Comparison of ENCODE assay signal across 8 cellular contexts in genomic region chr5:79255786-79256557, GRCh38. TPM values are rescaled to one million over a fixed set of nuclear protein-coding genes. Genes with fewer than 3 reads are reported as not detected.
DNase-seq lines count a peak whose midpoint lies in the region; ATAC-seq, FAIRE-seq and TF ChIP-seq lines count a peak whose summit lies in the region.
"Had no signal": no experiment of that assay in that cellular context is flagged by ENCODE, and none has a peak within 500 bp of the region (broad histone marks: within the 10 kb centered on the region; RNA-seq: fewer than 3 reads in every experiment).

No MANE protein-coding gene starts in this region.

- H3K4me3 Mint-ChIP-seq in natural killer cell treated with Interleukin-12 subunit alpha and Interleukin-12 subunit beta and Interleukin-15 and Interleukin-18, amount 100 ng/mL, for 72 hours: no peak overlapping the region

- H3K27me3 ChIP-seq in bronchial epithelial cell (ENCODE audit: control insufficient read depth, insufficient read depth, low read length): no peaks in the 10 kb centered on the region

- ATAC-seq in GM18868 (IDR thresholded peaks at IDR 0.05; ENCODE audit: unreplicated experiment) (peak; percentile 84), GM18520 (IDR thresholded peaks at IDR 0.05; ENCODE audit: unreplicated experiment) (no peak)
- peak; percentile 53 to 62 for ATAC-seq in natural killer cell treated with Interleukin-12 subunit alpha and Interleukin-12 subunit beta and Interleukin-15 and Interleukin-18, amount 100 ng/mL, for 72 hours

- H3K4me1 Mint-ChIP-seq in natural killer cell treated with Interleukin-12 subunit alpha and Interleukin-12 subunit beta and Interleukin-15 and Interleukin-18, amount 100 ng/mL, for 72 hours (ENCODE audit: low read depth in 2 of 2): peaks cover 27 to 30% of the 10 kb centered on the region in 2 donors

- H3K27me3 Mint-ChIP-seq in natural killer cell treated with Interleukin-12 subunit alpha and Interleukin-12 subunit beta and Interleukin-15 and Interleukin-18, amount 100 ng/mL, for 72 hours: no peaks in the 10 kb centered on the region

- peak overlapping the region in 1 of 2 donors; percentile 25 for H3K27ac Mint-ChIP-seq in natural killer cell treated with Interleukin-12 subunit alpha and Interleukin-12 subunit beta and Interleukin-15 and Interleukin-18, amount 100 ng/mL, for 72 hours

- no peaks in the 10 kb centered on the region for H3K9me3 Mint-ChIP-seq in natural killer cell treated with Interleukin-12 subunit alpha and Interleukin-12 subunit beta and Interleukin-15 and Interleukin-18, amount 100 ng/mL, for 72 hours

- TF ChIP-seq CTCF in bronchial epithelial cell (IDR thresholded peaks at IDR 0.05; ENCODE audit: insufficient read depth, low read length, severe bottlenecking): peak; percentile 83

- no peak overlapping the region for H3K4me3 ChIP-seq in bronchial epithelial cell (ENCODE audit: low read depth, low read length)

- FAIRE-seq in bronchial epithelial cell (lab: Jason Lieb, UNC): no peak
- FAIRE-seq: TTC549 had no signal

- H3K36me3 Mint-ChIP-seq in natural killer cell treated with Interleukin-12 subunit alpha and Interleukin-12 subunit beta and Interleukin-15 and Interleukin-18, amount 100 ng/mL, for 72 hours: no peaks in the 10 kb centered on the region

- DNase-seq in DMS53 treated with DMSO at 0.1 percent for 48 hours (lab: John Stamatoyannopoulos, UW; ENCODE audit: unreplicated experiment) (peak; percentile 58), HT-29 (ENCODE audit: low spot score) (peak; percentile 68), bronchial epithelial cell (ENCODE audit: low read depth) (peak; percentile 54), NCI-H2107 treated with DMSO at 0.1 percent for 48 hours (lab: John Stamatoyannopoulos, UW; ENCODE audit: unreplicated experiment) (no peak)
- no peak for DNase-seq in natural killer cell treated with Interleukin-12 subunit alpha and Interleukin-12 subunit beta and Interleukin-15 and Interleukin-18, amount 100 ng/mL, for 72 hours (ENCODE audit: low spot score)

- no peaks in the 10 kb centered on the region for H3K36me3 ChIP-seq in bronchial epithelial cell (ENCODE audit: control insufficient read depth, insufficient read depth, low read length)

RNA-seq across cellular contexts. Expression of gene JMY, which starts 20.0 kb away (rescaled TPM):
- 5.9 and 7.5 TPM in 2 replicates for total RNA-seq in HT-29 (2014; rRNA removed; shearing (Covaris generic))
- total RNA-seq in bronchial epithelial cell: 14.5 and 16.9 TPM in 2 replicates
- total RNA-seq in natural killer cell treated with Interleukin-12 subunit alpha and Interleukin-12 subunit beta and Interleukin-15 and Interleukin-18, amount 100 ng/mL, for 72 hours: 1 to 10 TPM; 3.4 to 5.4 TPM

Comparison
In these comparisons a context has a peak if more than half of its experiments do, and no peak if none do; other contexts are left out.
1. DNase-seq: peak in DMS53 treated with DMSO at 0.1 percent for 48 hours (single experiment), HT-29 (single experiment) and bronchial epithelial cell (single experiment); none in natural killer cell treated with Interleukin-12 subunit alpha and Interleukin-12 subunit beta and Interleukin-15 and Interleukin-18, amount 100 ng/mL, for 72 hours (single experiment) and NCI-H2107 treated with DMSO at 0.1 percent for 48 hours (single experiment).